Comparison of ENCODE assay signal across 1 cellular context in the genomic region with DNA sequence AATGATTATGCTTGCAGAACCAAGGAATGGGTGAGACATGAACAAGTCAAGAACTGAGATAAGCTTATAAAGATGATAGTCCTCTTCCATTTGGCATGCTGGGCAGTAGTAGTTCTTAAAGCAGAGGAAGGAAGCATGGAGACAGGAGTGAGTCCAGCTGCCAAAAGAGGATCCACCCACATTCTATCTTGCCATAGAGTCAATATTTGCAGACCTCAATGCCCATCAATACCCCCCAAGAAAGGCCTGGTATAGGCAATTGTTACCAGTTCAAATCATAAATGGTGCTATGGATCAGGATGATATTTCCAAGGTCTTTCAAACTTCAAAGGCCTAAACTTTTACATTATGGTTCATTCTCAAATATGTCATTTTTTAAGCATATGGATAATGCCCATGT.
TF ChIP-seq lines count a peak whose summit lies in the region.

No MANE protein-coding gene starts in this region.

TF ChIP-seq in endothelial cell of umbilical vein, 7 proteins besides CTCF, POLR2A, EP300 and RAD21:
- TF ChIP-seq POLR2AphosphoS5 (IDR thresholded peaks at IDR 0.05; ENCODE audit: insufficient read depth, low read depth, low read length) = no peak
- no peak for TF ChIP-seq GATA2 (IDR thresholded peaks at IDR 0.05; ENCODE audit: insufficient read depth, insufficient read length, low read depth, low read length)
- TF ChIP-seq MYC (IDR thresholded peaks at IDR 0.05; ENCODE audit: low read depth, low read length) = no peak
TF ChIP-seq in endothelial cell of umbilical vein: peak in this region for 0.
